In genomic region chr20:63547484-63548480, GRCh38 we compare ENCODE assay signal across 27 cellular contexts. TPM values are rescaled to one million over a fixed set of nuclear protein-coding genes. Genes with fewer than 3 reads are reported as not detected.
DNase-seq lines count a peak whose midpoint lies in the region; ATAC-seq and TF ChIP-seq lines count a peak whose summit lies in the region.
"Had no signal": no experiment of that assay in that cellular context is flagged by ENCODE, and none has a peak within 500 bp of the region (broad histone marks: within the 10 kb centered on the region; RNA-seq: fewer than 3 reads in every experiment).

TSS of gene SRMS (minus strand) at chr20:63547749. CDS start at chr20:63547463, 286 bp downstream.

- H2BK5ac ChIP-seq in H9 (ENCODE audit: insufficient read length, low read length) = no peak within 1 kb of the TSS

- no CpG with 5 or more reads among the region's 53 CpGs for WGBS in H9 (ENCODE audit: extremely low coverage, insufficient read length, low lambda C conversion rate)

- no peaks in the 10 kb centered on the region; the same call in 1 of the 2 replicates for H3K4me1 ChIP-seq in H9 (ENCODE audit: insufficient read depth, low read length)
- no peaks in the 10 kb centered on the region for H3K4me1 ChIP-seq in MM.1S (ENCODE audit: low read length)
- H3K4me1 ChIP-seq: adrenal gland, sigmoid colon had no signal

- H2BK120ac ChIP-seq in H9 (ENCODE audit: low read depth, low read length, poor library complexity, severe bottlenecking) = no peak within 1 kb of the TSS

- H4K91ac ChIP-seq in H9 (ENCODE audit: insufficient read length, low read depth, low read length) = no peak within 1 kb of the TSS

- H3K9me3 ChIP-seq in H9 (ENCODE audit: control insufficient read depth, low read depth, low read length) = no peaks in the 10 kb centered on the region
- H3K9me3 ChIP-seq in MM.1S (replicated peaks; ENCODE audit: insufficient read depth, low read length) = no peaks in the 10 kb centered on the region
- H3K9me3 ChIP-seq: adrenal gland, sigmoid colon had no signal

- H3K27ac ChIP-seq in H9 (ENCODE audit: insufficient read length, low read depth, low read length) (no peak within 1 kb of the TSS), MM.1S (ENCODE audit: low read length) (no peak within 1 kb of the TSS)
- H3K27ac ChIP-seq: adrenal gland, brain microvascular endothelial cell, sigmoid colon had no signal

- H3K27me3 Mint-ChIP-seq in H9 (ENCODE audit: low read depth) (no peaks in the 10 kb centered on the region), nephron progenitor cell (ENCODE audit: low read depth, poor library complexity) (peaks cover 38% of the 10 kb centered on the region)

- no peak within 1 kb of the TSS for H2AK5ac ChIP-seq in H9 (ENCODE audit: insufficient read length, low read length)

- H3K56ac ChIP-seq in H9 (ENCODE audit: insufficient read length, low read depth, low read length) = no peak within 1 kb of the TSS

- no peak within 1 kb of the TSS for H3K23ac ChIP-seq in H9 (ENCODE audit: insufficient read length, low read depth, low read length)

- H3K23me2 ChIP-seq in H9 (ENCODE audit: insufficient read length, low read depth, low read length, poor library complexity, severe bottlenecking) = peaks cover 4% of the 10 kb centered on the region

- peak; percentile 33 for ATAC-seq in left colon
- ATAC-seq: activated CD8-positive, alpha-beta T cell treated with anti-CD3 and anti-CD28 coated beads, Interleukin-2, amount 10 ng/mL, durations not matched to agents 7 days and 5 days had no signal

- H3K18ac ChIP-seq in H9 (ENCODE audit: insufficient read length, low read depth, low read length) = no peak within 1 kb of the TSS

- H2AFZ ChIP-seq in H9 (ENCODE audit: low read length) (no peak within 1 kb of the TSS), MM.1S (ENCODE audit: low read length) (no peak within 1 kb of the TSS)

- H3K4ac ChIP-seq in H9 (ENCODE audit: low read depth, low read length) = no peak within 1 kb of the TSS

- TF ChIP-seq CTCF in H9 (conservative IDR thresholded peaks at IDR 0.05) (peak; percentile 24; the same call in 1 of the 3 replicates), nephron progenitor cell (IDR thresholded peaks at IDR 0.05) (no peak), MM.1S (IDR thresholded peaks at IDR 0.05; ENCODE audit: low read length) (no peak)

- H3K4me1 Mint-ChIP-seq in H9 = peaks cover 20 to 38% of the 10 kb centered on the region in 2 experiments
- peaks cover 13% of the 10 kb centered on the region for H3K4me1 Mint-ChIP-seq in nephron progenitor cell

- H4K20me1 ChIP-seq in H9 (ENCODE audit: control insufficient read depth, insufficient read depth, insufficient read length) (peaks cover 3% of the 10 kb centered on the region), MM.1S (ENCODE audit: insufficient read depth, low read length) (no peaks in the 10 kb centered on the region; the same call in 1 of the 2 replicates)

- no peak within 1 kb of the TSS for H3K4me3 ChIP-seq in MM.1S (ENCODE audit: low read length)
- H3K4me3 ChIP-seq: adrenal gland, sigmoid colon had no signal

- H3K27ac Mint-ChIP-seq in H9 (no peak within 1 kb of the TSS), nephron progenitor cell (no peak within 1 kb of the TSS)
- H3K27ac Mint-ChIP-seq: activated CD8-positive, alpha-beta T cell treated with anti-CD3 and anti-CD28 coated beads, Interleukin-2, amount 10 ng/mL, durations not matched to agents 7 days and 5 days; HFFc6; progenitor cell of endocrine pancreas had no signal

- H3K79me2 ChIP-seq in H9 (ENCODE audit: insufficient read depth, low read length) = no peaks in the 10 kb centered on the region
- H3K79me2 ChIP-seq in MM.1S (ENCODE audit: low read length) = no peaks in the 10 kb centered on the region

- no peak within 1 kb of the TSS for H3K4me3 Mint-ChIP-seq in H9
- no peak within 1 kb of the TSS for H3K4me3 Mint-ChIP-seq in nephron progenitor cell
- H3K4me3 Mint-ChIP-seq: activated CD8-positive, alpha-beta T cell treated with anti-CD3 and anti-CD28 coated beads, Interleukin-2, amount 10 ng/mL, durations not matched to agents 7 days and 5 days; CD4-positive, alpha-beta memory T cell; HFFc6 had no signal

- DNase-seq in ACHN (peak; percentile 14), H9 (peak; percentile 73), RKO (ENCODE audit: low spot score) (peak; percentile 48), left colon (peak in 1 of 2 donors; percentile 34), nephron progenitor cell (no peak), AML-193 (lab: John Stamatoyannopoulos, UW) (no peak), MM.1S (no peak)
- DNase-seq: activated CD4-positive, CD25-positive, alpha-beta regulatory T cell treated with anti-CD3 and anti-CD28 coated beads, Interleukin-2, amount 50 U/mL, for 72 hours; activated CD8-positive, alpha-beta T cell treated with anti-CD3 and anti-CD28 coated beads, Interleukin-2, amount 10 ng/mL, durations not matched to agents 7 days and 5 days; adrenal gland; brain microvascular endothelial cell; CD4-positive, alpha-beta memory T cell; GDM1; glutamatergic neuron; HFFc6; NCI-H1417; NCI-H2107; NK-92 treated with Interleukin-12 subunit alpha and Interleukin-12 subunit beta, amount 100 ng/mL, for 24 hours; RPMI8226; sigmoid colon; stimulated activated CD4-positive, alpha-beta T cell treated with anti-CD3 and anti-CD28 coated beads, Interleukin-15, amount 100 ng/mL, for 24 hours; SW 1271 had no signal

- H3K9me3 Mint-ChIP-seq in H9 = no peaks in the 10 kb centered on the region
- no peaks in the 10 kb centered on the region for H3K9me3 Mint-ChIP-seq in nephron progenitor cell
- H3K9me3 Mint-ChIP-seq: CD4-positive, alpha-beta memory T cell; HFFc6 had no signal

- no peak within 1 kb of the TSS for H3K9ac ChIP-seq in H9 (ENCODE audit: extremely low read depth, insufficient read length, low read length)
- H3K9ac ChIP-seq in MM.1S (ENCODE audit: low read length) = no peak within 1 kb of the TSS

- H3K36me3 Mint-ChIP-seq in H9 (ENCODE audit: insufficient read depth in 1 of 3, low read depth in 3 of 3) (no peaks in the 10 kb centered on the region; a peak in 1 of 7 replicates), nephron progenitor cell (ENCODE audit: low read depth) (no peaks in the 10 kb centered on the region)
- H3K36me3 Mint-ChIP-seq: CD4-positive, alpha-beta memory T cell had no signal

- no peaks in the 10 kb centered on the region for H3F3A ChIP-seq in MM.1S (ENCODE audit: insufficient read depth, low read length)

- H3K27me3 ChIP-seq in H9 (ENCODE audit: insufficient read depth, low read length) (no peaks in the 10 kb centered on the region), MM.1S (replicated peaks; ENCODE audit: insufficient read depth, low read length) (peaks cover 96% of the 10 kb centered on the region)

- H4K5ac ChIP-seq in H9 (ENCODE audit: insufficient read length, low read depth, low read length) = no peak within 1 kb of the TSS

- H3K14ac ChIP-seq in H9 (ENCODE audit: insufficient read depth, low read length) = no peak within 1 kb of the TSS; the same call in 1 of the 2 replicates

- H3K4me2 ChIP-seq in H9 (ENCODE audit: insufficient read depth, insufficient read length, low read length) (no peak within 1 kb of the TSS), MM.1S (ENCODE audit: low read depth, low read length) (no peak within 1 kb of the TSS)

- intact Hi-C loops in left colon (cut with DNase I, micrococcal nuclease) = no loop called here

- no peak within 1 kb of the TSS for H3T11ph ChIP-seq in H9 (ENCODE audit: low read length)

- in situ Hi-C loops in ACHN (cut with HindIII; ENCODE audit: low pct_ligation_motif_present, low pct_unique_long_range_greater_than_20kb, low sequenced_read_pairs) = no loop called here

- no peak within 1 kb of the TSS for H2BK15ac ChIP-seq in H9 (ENCODE audit: low read depth, low read length)

- no peaks in the 10 kb centered on the region for H3K9me2 ChIP-seq in MM.1S (replicated peaks; ENCODE audit: insufficient read depth, low read length)

- no peaks in the 10 kb centered on the region for H3K36me3 ChIP-seq in MM.1S (replicated peaks; ENCODE audit: insufficient read depth, low read length)
- H3K36me3 ChIP-seq: adrenal gland, brain microvascular endothelial cell, sigmoid colon had no signal

- H3K79me1 ChIP-seq in H9 (ENCODE audit: insufficient read depth, low read depth, low read length, poor library complexity, severe bottlenecking) = no peaks in the 10 kb centered on the region

- H2BK12ac ChIP-seq in H9 (ENCODE audit: insufficient read length, low read depth, low read length) = no peak within 1 kb of the TSS

- no peak within 1 kb of the TSS for H4K8ac ChIP-seq in H9 (replicated peaks; ENCODE audit: insufficient read length, low read depth, low read length)

- H2BK20ac ChIP-seq in H9 (ENCODE audit: low read depth, low read length, poor library complexity, severe bottlenecking) = no peak within 1 kb of the TSS

RNA-seq across cellular contexts. Expression of gene SRMS, which starts in this region (rescaled TPM):
- total RNA-seq in H9 (2021) (0.70 and 0.79 TPM in 2 replicates), left colon (1 to 10 TPM; 2.4 to 4.6 TPM)
- total RNA-seq: activated CD8-positive, alpha-beta T cell treated with anti-CD3 and anti-CD28 coated beads, Interleukin-2, amount 10 ng/mL, durations not matched to agents 7 days and 5 days; adrenal gland; CD4-positive, alpha-beta memory T cell; HFFc6; LHCN-M2; liver; mucosa of gallbladder; NCI-H460; progenitor cell of endocrine pancreas; sigmoid colon had no signal

Comparison
In these comparisons a context has a peak if more than half of its experiments do, and no peak if none do; other contexts are left out.
1. Peak in DNase-seq in H9; RNA of the gene not detected or under 1 TPM.
2. DNase-seq: peak in ACHN (single experiment) and RKO (single experiment); none in nephron progenitor cell (single experiment), AML-193 (0 of 2) and MM.1S (single experiment).